In genomic region chr17:41904242-41904841, GRCh38 we compare ENCODE assay signal across 21 cellular contexts. TPM values are rescaled to one million over a fixed set of nuclear protein-coding genes. Genes with fewer than 3 reads are reported as not detected.
DNase-seq lines count a peak whose midpoint lies in the region; ATAC-seq, FAIRE-seq and TF ChIP-seq lines count a peak whose summit lies in the region.
"Had no signal": no experiment of that assay in that cellular context is flagged by ENCODE, and none has a peak within 500 bp of the region (broad histone marks: within the 10 kb centered on the region; RNA-seq: fewer than 3 reads in every experiment).

No MANE protein-coding gene starts in this region.

- CTCF ChIA-PET in HepG2 (lab: Yijun Ruan, JAX; ENCODE audit: low intra/inter-chr PET ratio, low total read pairs): no interaction called here
- CTCF ChIA-PET in IMR-90 (lab: Yijun Ruan, JAX): no interaction called here

- H2BK20ac ChIP-seq in IMR-90 (ENCODE audit: low read depth, low read length): no peak overlapping the region

- H3K27me3 Mint-ChIP-seq in endothelial cell (ENCODE audit: unreplicated experiment): peaks cover 3% of the 10 kb centered on the region
- H3K27me3 Mint-ChIP-seq: CD4-positive, CD25-positive, alpha-beta regulatory T cell; CD8-positive, alpha-beta memory T cell had no signal

- H3K9me1 ChIP-seq in IMR-90 (ENCODE audit: insufficient read depth, low read length): peaks cover 24% of the 10 kb centered on the region

- TF ChIP-seq POLR2A in HepG2 (IDR thresholded peaks at IDR 0.05; ENCODE audit: insufficient read depth in 1 of 2, low read depth in 2 of 2, low read length in 2 of 2): no peak
- TF ChIP-seq POLR2A in right lobe of liver (IDR thresholded peaks at IDR 0.05): no peak
- no peak for TF ChIP-seq POLR2A in IMR-90 (IDR thresholded peaks at IDR 0.05; ENCODE audit: low read depth, low read length)

- no peaks in the 10 kb centered on the region for H3K27me3 ChIP-seq in HepG2 (ENCODE audit: control insufficient read depth in 1 of 2, insufficient read depth in 2 of 2, low read length in 2 of 2)
- H3K27me3 ChIP-seq in right lobe of liver: no peaks in the 10 kb centered on the region
- no peaks in the 10 kb centered on the region for H3K27me3 ChIP-seq in IMR-90 (ENCODE audit: control insufficient read depth, insufficient read depth, low read length)
- H3K27me3 ChIP-seq: BE2C had no signal

- H3K27ac ChIP-seq in HepG2 (ENCODE audit: extremely low read length, insufficient read depth, low read length): no peak overlapping the region
- H3K27ac ChIP-seq in right lobe of liver: no peak overlapping the region
- no peak overlapping the region for H3K27ac ChIP-seq in IMR-90 (ENCODE audit: insufficient read depth, low read length)
- H3K27ac ChIP-seq: GM23248, HL-60 had no signal

- no peak overlapping the region for H3K14ac ChIP-seq in IMR-90 (replicated peaks; ENCODE audit: low read depth, low read length)

- FAIRE-seq in HepG2 (lab: Jason Lieb, UNC): no peak
- FAIRE-seq: G401.6, GM12891, H54 had no signal

- H2AK9ac ChIP-seq in IMR-90 (replicated peaks; ENCODE audit: low read depth, low read length, poor library complexity): no peak overlapping the region

- no TSS peak for BruUV-seq in HepG2 (replicated peaks; lab: Mats Ljungman, UMichigan)
- no TSS peak for BruUV-seq in IMR-90 (replicated peaks; lab: Mats Ljungman, UMichigan)

- H2AK5ac ChIP-seq in IMR-90 (ENCODE audit: low read depth, low read length): no peak overlapping the region

- TF ChIP-seq CTCF in HepG2 (CRISPR knock-in tag; IDR thresholded peaks at IDR 0.05) (no peak), right lobe of liver (IDR thresholded peaks at IDR 0.05) (no peak), IMR-90 (conservative IDR thresholded peaks at IDR 0.05; ENCODE audit: low read depth, low read length) (no peak), endothelial cell (IDR thresholded peaks at IDR 0.05; ENCODE audit: unreplicated experiment) (no peak)

- H3K9me3 Mint-ChIP-seq in endothelial cell (ENCODE audit: unreplicated experiment): no peaks in the 10 kb centered on the region
- H3K9me3 Mint-ChIP-seq: CD4-positive, CD25-positive, alpha-beta regulatory T cell; CD8-positive, alpha-beta memory T cell had no signal

- H3K23ac ChIP-seq in IMR-90 (ENCODE audit: low read depth, low read length): no peak overlapping the region

- no peak overlapping the region for H4K8ac ChIP-seq in IMR-90 (ENCODE audit: low read depth in 2 of 2, low read length in 2 of 2)

- H4K20me1 ChIP-seq in HepG2 (ENCODE audit: insufficient read depth, low read length) (no peaks in the 10 kb centered on the region), IMR-90 (ENCODE audit: insufficient read depth, low read length) (peaks cover 22% of the 10 kb centered on the region)

- H4K91ac ChIP-seq in IMR-90 (ENCODE audit: insufficient read depth, low read depth, low read length): no peak overlapping the region

- POLR2A ChIA-PET in HepG2 (lab: Yijun Ruan, JAX): no interaction called here
- POLR2A ChIA-PET in IMR-90 (lab: Charles Lee; ENCODE audit: unreplicated experiment): no interaction called here

- H3K9me3 ChIP-seq in HepG2 (ENCODE audit: low read length) (no peaks in the 10 kb centered on the region), right lobe of liver (no peaks in the 10 kb centered on the region), IMR-90 (ENCODE audit: control insufficient read depth, insufficient read depth, low read length) (no peaks in the 10 kb centered on the region)
- H3K9me3 ChIP-seq: BE2C had no signal

- H3K27ac Mint-ChIP-seq in endothelial cell (ENCODE audit: unreplicated experiment): no peak overlapping the region

- H3K18ac ChIP-seq in IMR-90 (ENCODE audit: low read depth, low read length): no peak overlapping the region

- ATAC-seq in HepG2 (no peak), right lobe of liver (no peak), IMR-90 (ENCODE audit: low read depth) (no peak), GM18870 (IDR thresholded peaks at IDR 0.05; ENCODE audit: unreplicated experiment) (no peak), sciatic nerve (no peak)
- ATAC-seq: HCT116 had no signal

- H4K5ac ChIP-seq in IMR-90 (ENCODE audit: low read depth, low read length): no peak overlapping the region

- peaks cover 5% of the 10 kb centered on the region for H3K79me2 ChIP-seq in HepG2 (ENCODE audit: insufficient read depth, low read length)

- no peak overlapping the region for H2BK5ac ChIP-seq in IMR-90 (ENCODE audit: low read depth, low read length, poor library complexity, severe bottlenecking)

- H3K36me3 ChIP-seq in HepG2 (replicated peaks in 1 of 2; ENCODE audit: control insufficient read depth in 1 of 2, insufficient read depth in 2 of 2, low read length in 2 of 2): peaks cover 38 to 68% of the 10 kb centered on the region in 2 experiments
- peaks cover 5 to 59% (median 10%) of the 10 kb centered on the region in 4 donors for H3K36me3 ChIP-seq in right lobe of liver
- peaks cover 77% of the 10 kb centered on the region for H3K36me3 ChIP-seq in IMR-90 (ENCODE audit: control insufficient read depth, insufficient read depth, low read length)

- H3K4ac ChIP-seq in IMR-90 (ENCODE audit: low read depth, low read length): no peak overlapping the region

- DNase-seq in HepG2 (ENCODE audit: low spot score) (no peak), right lobe of liver (no peak), IMR-90 (no peak), endothelial cell (ENCODE audit: low spot score) (no peak), middle frontal gyrus (ENCODE audit: extremely low spot score, low spot score) (no peak), sciatic nerve (ENCODE audit: low spot score) (no peak)
- DNase-seq: ACHN; BE2C; C1 segment of cervical spinal cord; CD4-positive, CD25-positive, alpha-beta regulatory T cell; CD8-positive, alpha-beta memory T cell; COR-L47; DMS 273 treated with DMSO at 0.1 percent for 48 hours; GM23248; KG1 had no signal

- dilution Hi-C loops in IMR-90 (cut with HindIII; ENCODE audit: low sequenced_read_pairs, unreplicated experiment): no loop called here

- H3K4me2 ChIP-seq in HepG2 (ENCODE audit: low read depth, low read length) (no peak overlapping the region), IMR-90 (ENCODE audit: low read depth, low read length) (no peak overlapping the region)

- H2BK15ac ChIP-seq in IMR-90 (ENCODE audit: low read depth, low read length): no peak overlapping the region

- H3K9ac ChIP-seq in HepG2 (ENCODE audit: insufficient read depth, low read depth, low read length) (no peak overlapping the region), IMR-90 (ENCODE audit: low read depth, low read length) (no peak overlapping the region)
- H3K9ac ChIP-seq: GM23248 had no signal

- peaks cover 47% of the 10 kb centered on the region for H3K4me1 ChIP-seq in HepG2 (ENCODE audit: insufficient read depth, low read length)
- H3K4me1 ChIP-seq in right lobe of liver: peaks cover 0 to 7% (median 0%) of the 10 kb centered on the region in 4 donors
- peaks cover 21% of the 10 kb centered on the region for H3K4me1 ChIP-seq in IMR-90 (ENCODE audit: control insufficient read depth, insufficient read depth, low read length)

- H3K4me3 ChIP-seq in HepG2 (replicated peaks in 1 of 3; ENCODE audit: insufficient read depth in 1 of 3, low read depth in 2 of 3, low read length in 3 of 3) (no peak overlapping the region), right lobe of liver (no peak overlapping the region), IMR-90 (ENCODE audit: insufficient read depth, low read depth, low read length) (no peak overlapping the region)
- H3K4me3 ChIP-seq: GM23248 had no signal

- WGBS in HepG2 (ENCODE audit: low lambda C conversion rate): 98% methylated on average over 7 of the region's 7 CpGs
- no CpG with 5 or more reads among the region's 7 CpGs for whole genome bisulfite sequencing in right lobe of liver (ENCODE audit: insufficient coverage, low coverage, low lambda C conversion rate, missing lambda C conversion rate)
- 96% methylated on average over 4 of the region's 7 CpGs; no CpG with 5 or more reads in 1 of the 2 experiments for WGBS in IMR-90 (ENCODE audit: extremely low coverage in 2 of 2, insufficient read length in 1 of 2), 2 experiments

- TF ChIP-seq RAD21 in HepG2 (CRISPR knock-in tag; IDR thresholded peaks at IDR 0.05) (no peak), IMR-90 (IDR thresholded peaks at IDR 0.05; ENCODE audit: low read length) (no peak)

- intact Hi-C loops in HepG2 (cut with micrococcal nuclease; ENCODE audit: unreplicated experiment) (no loop called here), right lobe of liver (cut with DNase I) (no loop called here), IMR-90 (cut with micrococcal nuclease) (no loop called here), sciatic nerve (cut with DNase I) (no loop called here)

- H2BK120ac ChIP-seq in IMR-90 (ENCODE audit: low read depth, low read length): no peak overlapping the region

- peaks cover 3% of the 10 kb centered on the region for H3K4me1 Mint-ChIP-seq in endothelial cell (ENCODE audit: unreplicated experiment)

- in situ Hi-C loops in HepG2 (cut with HindIII; ENCODE audit: extremely low pct_ligation_motif_present, low pct_unique_long_range_greater_than_20kb) (no loop called here), IMR-90 (cut with MboI; ENCODE audit: low sequenced_read_pairs) (no loop called here)

- H3K4me3 Mint-ChIP-seq in endothelial cell (ENCODE audit: unreplicated experiment): peak overlapping the region; percentile 65
- H3K4me3 Mint-ChIP-seq: CD4-positive, CD25-positive, alpha-beta regulatory T cell; CD8-positive, alpha-beta memory T cell had no signal

- no peak overlapping the region for H3K56ac ChIP-seq in IMR-90 (ENCODE audit: extremely low read depth, insufficient read depth, low read length)

- peaks cover 55 to 80% of the 10 kb centered on the region in 2 experiments for H3K79me1 ChIP-seq in IMR-90 (ENCODE audit: low read depth in 1 of 2, low read length in 2 of 2)

- H2AFZ ChIP-seq in HepG2 (ENCODE audit: low read length) (no peak overlapping the region), IMR-90 (replicated peaks; ENCODE audit: low read length, poor library complexity) (peak overlapping the region; percentile 7)
- H2AFZ ChIP-seq: GM23248 had no signal

- no peak for TF ChIP-seq EP300 in HepG2 (IDR thresholded peaks at IDR 0.05; ENCODE audit: low read depth in 2 of 2, low read length in 2 of 2)
- TF ChIP-seq EP300 in HepG2 (CRISPR knock-in tag; IDR thresholded peaks at IDR 0.05; ENCODE audit: borderline replicate concordance): no peak

- H3K36me3 Mint-ChIP-seq in endothelial cell (ENCODE audit: low read depth, unreplicated experiment): peaks cover 68% of the 10 kb centered on the region

RNA-seq across cellular contexts. Expression of gene ACLY, which starts 14.4 kb away (rescaled TPM):
- 218 and 277 TPM in 2 replicates for total RNA-seq in HepG2 (2016; rRNA removed; fragmentation: Illumina TruSeq; extraction: Trizol)
- 24.5 and 29.0 TPM in 2 replicates for total RNA-seq in HepG2 (2016; cell fraction: cytosol; rRNA removed; fragmentation: Illumina TruSeq; extraction: Trizol; ENCODE audit: low read depth)
- total RNA-seq in HepG2 (2016; cell fraction: insoluble cytoplasmic fraction; rRNA removed; fragmentation: Illumina TruSeq; extraction: Trizol): 218 and 232 TPM in 2 replicates
- 75.9 and 85.9 TPM in 2 replicates for total RNA-seq in HepG2 (2016; cell fraction: membrane; rRNA removed; fragmentation: Illumina TruSeq; extraction: Trizol)
- total RNA-seq in HepG2 (2016; cell fraction: nucleus; rRNA removed; fragmentation: Illumina TruSeq; extraction: Trizol): 147 and 157 TPM in 2 replicates
- polyA plus RNA-seq in HepG2 (2011; rRNA removed): 111 and 143 TPM in 2 replicates
- polyA plus RNA-seq in HepG2 (2011; cell fraction: cytosol; rRNA removed): 98.4 and 118 TPM in 2 replicates
- polyA plus RNA-seq in HepG2 (2011; cell fraction: nucleus; rRNA removed): 94.3 and 115 TPM in 2 replicates
- polyA plus RNA-seq in HepG2 (2012): 93.3 and 115 TPM in 2 replicates
- polyA plus RNA-seq in HepG2 (2016; cell fraction: cytosol; fragmentation: Illumina TruSeq; extraction: Trizol; ENCODE audit: low read depth): 12.6 and 14.2 TPM in 2 replicates
- polyA plus RNA-seq in HepG2 (2016; cell fraction: insoluble cytoplasmic fraction; fragmentation: Illumina TruSeq; extraction: Trizol; ENCODE audit: low read depth): 183 and 215 TPM in 2 replicates
- 30.1 and 37.0 TPM in 2 replicates for polyA plus RNA-seq in HepG2 (2016; cell fraction: membrane; fragmentation: Illumina TruSeq; extraction: Trizol; ENCODE audit: low read depth)
- 178 and 193 TPM in 2 replicates for polyA plus RNA-seq in HepG2 (2016; cell fraction: nucleus; fragmentation: Illumina TruSeq; extraction: Trizol; ENCODE audit: insufficient read depth, low read depth)
- polyA minus RNA-seq in HepG2 (2011; rRNA and poly(A)+ RNA removed; ENCODE audit: low replicate concordance): 364 TPM in 2 replicates
- 190 and 249 TPM in 2 replicates for polyA minus RNA-seq in HepG2 (2011; cell fraction: cytosol; rRNA and poly(A)+ RNA removed)
- 60.3 and 96.6 TPM in 2 replicates for polyA minus RNA-seq in HepG2 (2011; cell fraction: nucleus; rRNA and poly(A)+ RNA removed)
- 10 to 100 TPM; 16.6 to 95.9 (median 33.6) TPM for total RNA-seq in right lobe of liver
- 228 and 230 TPM in 2 replicates for total RNA-seq in IMR-90 (2012; rRNA removed)
- polyA plus RNA-seq in IMR-90 (2012; rRNA removed): 167 and 170 TPM in 2 replicates
- 108 and 143 TPM in 2 replicates for polyA plus RNA-seq in IMR-90 (2012; cell fraction: cytosol; rRNA removed)
- 153 and 170 TPM in 2 replicates for polyA plus RNA-seq in IMR-90 (2012; cell fraction: nucleus; rRNA removed; ENCODE audit: low replicate concordance)
- 376 TPM for total RNA-seq in endothelial cell (ENCODE audit: unreplicated experiment)
- 139 TPM for total RNA-seq in sciatic nerve

RNA-seq across cellular contexts. Expression of gene ODAD4, which starts 26.1 kb away (rescaled TPM):
- 0.53 and 0.60 TPM in 2 replicates for total RNA-seq in HepG2 (2016; rRNA removed; fragmentation: Illumina TruSeq; extraction: Trizol)
- 0.18 TPM in 1 of 2 replicates, not detected in the other for total RNA-seq in HepG2 (2016; cell fraction: cytosol; rRNA removed; fragmentation: Illumina TruSeq; extraction: Trizol; ENCODE audit: low read depth)
- 0.41 and 0.92 TPM in 2 replicates for total RNA-seq in HepG2 (2016; cell fraction: insoluble cytoplasmic fraction; rRNA removed; fragmentation: Illumina TruSeq; extraction: Trizol)
- total RNA-seq in HepG2 (2016; cell fraction: membrane; rRNA removed; fragmentation: Illumina TruSeq; extraction: Trizol): 0.09 and 0.28 TPM in 2 replicates
- total RNA-seq in HepG2 (2016; cell fraction: nucleus; rRNA removed; fragmentation: Illumina TruSeq; extraction: Trizol): 0.37 and 1.4 TPM in 2 replicates
- polyA plus RNA-seq in HepG2 (2011; rRNA removed): 0.48 and 0.73 TPM in 2 replicates
- 0.15 and 0.35 TPM in 2 replicates for polyA plus RNA-seq in HepG2 (2011; cell fraction: cytosol; rRNA removed)
- 0.88 and 1.5 TPM in 2 replicates for polyA plus RNA-seq in HepG2 (2011; cell fraction: nucleus; rRNA removed)
- polyA plus RNA-seq in HepG2 (2012): 0.57 and 0.59 TPM in 2 replicates
- 0.10 TPM in 1 of 2 replicates, not detected in the other for polyA plus RNA-seq in HepG2 (2016; cell fraction: cytosol; fragmentation: Illumina TruSeq; extraction: Trizol; ENCODE audit: low read depth)
- 0.72 and 1.5 TPM in 2 replicates for polyA plus RNA-seq in HepG2 (2016; cell fraction: insoluble cytoplasmic fraction; fragmentation: Illumina TruSeq; extraction: Trizol; ENCODE audit: low read depth)
- polyA plus RNA-seq in HepG2 (2016; cell fraction: membrane; fragmentation: Illumina TruSeq; extraction: Trizol; ENCODE audit: low read depth): 0.08 TPM in 1 of 2 replicates, not detected in the other
- polyA plus RNA-seq in HepG2 (2016; cell fraction: nucleus; fragmentation: Illumina TruSeq; extraction: Trizol; ENCODE audit: insufficient read depth, low read depth): 0.74 and 1.3 TPM in 2 replicates
- polyA minus RNA-seq in HepG2 (2011; rRNA and poly(A)+ RNA removed; ENCODE audit: low replicate concordance): 0.48 TPM in 1 of 2 replicates, not detected in the other
- polyA minus RNA-seq in HepG2 (2011; cell fraction: cytosol; rRNA and poly(A)+ RNA removed): not detected in 2 replicates
- 1.3 and 4.0 TPM in 2 replicates for polyA minus RNA-seq in HepG2 (2011; cell fraction: nucleus; rRNA and poly(A)+ RNA removed)
- under 1 TPM in 3 of 6 experiments, not detected in 3; 0.12 to 0.13 (median 0.12) TPM for total RNA-seq in right lobe of liver
- 0.54 and 0.56 TPM in 2 replicates for total RNA-seq in IMR-90 (2012; rRNA removed)
- 0.37 and 0.38 TPM in 2 replicates for polyA plus RNA-seq in IMR-90 (2012; rRNA removed)
- 0.13 and 0.24 TPM in 2 replicates for polyA plus RNA-seq in IMR-90 (2012; cell fraction: cytosol; rRNA removed)
- polyA plus RNA-seq in IMR-90 (2012; cell fraction: nucleus; rRNA removed; ENCODE audit: low replicate concordance): 0.51 and 0.54 TPM in 2 replicates
- total RNA-seq in endothelial cell (ENCODE audit: unreplicated experiment): 2.2 TPM
- total RNA-seq in sciatic nerve: 2.9 TPM
- total RNA-seq: CD4-positive, CD25-positive, alpha-beta regulatory T cell had no signal

RNA-seq across cellular contexts. Expression of gene KLHL11, which starts 39.1 kb away (rescaled TPM):
- total RNA-seq in HepG2 (2016; rRNA removed; fragmentation: Illumina TruSeq; extraction: Trizol) (27.5 and 37.1 TPM in 2 replicates), right lobe of liver (1 to 10 TPM; 2.9 to 7.0 (median 5.7) TPM), IMR-90 (2012; rRNA removed) (38.5 and 43.6 TPM in 2 replicates), endothelial cell (ENCODE audit: unreplicated experiment) (9.0 TPM), sciatic nerve (16.0 TPM)
- 2.5 and 3.0 TPM in 2 replicates for total RNA-seq in HepG2 (2016; cell fraction: cytosol; rRNA removed; fragmentation: Illumina TruSeq; extraction: Trizol; ENCODE audit: low read depth)
- total RNA-seq in HepG2 (2016; cell fraction: insoluble cytoplasmic fraction; rRNA removed; fragmentation: Illumina TruSeq; extraction: Trizol): 25.7 and 35.1 TPM in 2 replicates
- 6.3 and 7.6 TPM in 2 replicates for total RNA-seq in HepG2 (2016; cell fraction: membrane; rRNA removed; fragmentation: Illumina TruSeq; extraction: Trizol)
- total RNA-seq in HepG2 (2016; cell fraction: nucleus; rRNA removed; fragmentation: Illumina TruSeq; extraction: Trizol): 18.3 and 20.0 TPM in 2 replicates
- polyA plus RNA-seq in HepG2 (2011; rRNA removed) (7.4 and 7.7 TPM in 2 replicates), IMR-90 (2012; rRNA removed) (3.5 and 4.1 TPM in 2 replicates)
- 4.0 and 5.2 TPM in 2 replicates for polyA plus RNA-seq in HepG2 (2011; cell fraction: cytosol; rRNA removed)
- polyA plus RNA-seq in HepG2 (2011; cell fraction: nucleus; rRNA removed): 5.7 and 5.8 TPM in 2 replicates
- polyA plus RNA-seq in HepG2 (2012): 1.4 and 1.9 TPM in 2 replicates
- 0.03 and 0.08 TPM in 2 replicates for polyA plus RNA-seq in HepG2 (2016; cell fraction: cytosol; fragmentation: Illumina TruSeq; extraction: Trizol; ENCODE audit: low read depth)
- 2.2 and 2.6 TPM in 2 replicates for polyA plus RNA-seq in HepG2 (2016; cell fraction: insoluble cytoplasmic fraction; fragmentation: Illumina TruSeq; extraction: Trizol; ENCODE audit: low read depth)
- 0.37 and 0.49 TPM in 2 replicates for polyA plus RNA-seq in HepG2 (2016; cell fraction: membrane; fragmentation: Illumina TruSeq; extraction: Trizol; ENCODE audit: low read depth)
- 5.5 and 6.3 TPM in 2 replicates for polyA plus RNA-seq in HepG2 (2016; cell fraction: nucleus; fragmentation: Illumina TruSeq; extraction: Trizol; ENCODE audit: insufficient read depth, low read depth)
- 26.1 and 45.0 TPM in 2 replicates for polyA minus RNA-seq in HepG2 (2011; rRNA and poly(A)+ RNA removed; ENCODE audit: low replicate concordance)
- polyA minus RNA-seq in HepG2 (2011; cell fraction: cytosol; rRNA and poly(A)+ RNA removed): 22.9 and 26.0 TPM in 2 replicates
- 10.8 and 17.8 TPM in 2 replicates for polyA minus RNA-seq in HepG2 (2011; cell fraction: nucleus; rRNA and poly(A)+ RNA removed)
- 1.5 TPM in 2 replicates for polyA plus RNA-seq in IMR-90 (2012; cell fraction: cytosol; rRNA removed)
- polyA plus RNA-seq in IMR-90 (2012; cell fraction: nucleus; rRNA removed; ENCODE audit: low replicate concordance): 1.5 and 3.6 TPM in 2 replicates
